8 cellular contexts compared by ENCODE assay signal in genomic region chr4:82372874-82373815, GRCh38. TPM values are rescaled to one million over a fixed set of nuclear protein-coding genes. Genes with fewer than 3 reads are reported as not detected.
DNase-seq lines count a peak whose midpoint lies in the region; ATAC-seq and TF ChIP-seq lines count a peak whose summit lies in the region.

No MANE protein-coding gene starts in this region.

- H3K36me3 ChIP-seq in duodenal mucosa (ENCODE audit: control insufficient read depth in 1 of 2, insufficient read depth in 2 of 2, low read length in 2 of 2): peaks cover 0 to 5% of the 10 kb centered on the region in 2 donors
- peaks cover 0 to 1% of the 10 kb centered on the region in 2 donors for H3K36me3 ChIP-seq in lung (ENCODE audit: control insufficient read depth in 2 of 2, insufficient read depth in 2 of 2, low read length in 2 of 2)

- WGBS in lung, 2 donors: 0 to 1% methylated on average over 69 to 75 of the region's 75 CpGs

- peak; percentile 27 for ATAC-seq in HG03432 (IDR thresholded peaks at IDR 0.05; ENCODE audit: unreplicated experiment)
- peak; percentile 48 for ATAC-seq in lung (ENCODE audit: insufficient read depth, low FRiP score)

- DNase-seq in Ammon's horn (ENCODE audit: low spot score) (peak; percentile 70), NCI-H69 (lab: John Stamatoyannopoulos, UW) (peak; percentile 82), lung (ENCODE audit: low spot score) (peak; percentile 82)
- peak; percentile 56 to 58 for DNase-seq in activated CD4-positive, alpha-beta T cell treated with anti-CD3 and anti-CD28 coated beads, Interleukin-2, amount 50 U/mL, for 4 hours
- DNase-seq in stimulated activated CD4-positive, alpha-beta T cell treated with anti-CD3 and anti-CD28 coated beads, TNF-alpha, amount 100 ng/mL, for 24 hours (ENCODE audit: low read depth in 3 of 3): peak; percentile 52 to 82 (median 54)

- no peak for TF ChIP-seq CTCF in lung (IDR thresholded peaks at IDR 0.05; ENCODE audit: control extremely low read depth, extremely low read depth)

- no peaks in the 10 kb centered on the region for H3K27me3 ChIP-seq in duodenal mucosa (ENCODE audit: control insufficient read depth in 1 of 2, insufficient read depth in 2 of 2, low read length in 2 of 2)
- H3K27me3 ChIP-seq in lung (ENCODE audit: control insufficient read depth, insufficient read depth): no peaks in the 10 kb centered on the region

- peak overlapping the region; percentile 88 to 98 for H3K4me3 ChIP-seq in duodenal mucosa (ENCODE audit: low read depth in 1 of 2, low read length in 2 of 2)
- H3K4me3 ChIP-seq in lung: peak overlapping the region; percentile 99

- peak overlapping the region; percentile 100 for H3K27ac ChIP-seq in duodenal mucosa (ENCODE audit: low read depth, low read length)
- peak overlapping the region; percentile 97 to 98 for H3K27ac ChIP-seq in lung (ENCODE audit: low read depth in 1 of 2, low read length in 1 of 2)

- peak overlapping the region; percentile 89 to 93 for H3K9ac ChIP-seq in duodenal mucosa (ENCODE audit: low read depth in 1 of 2, low read length in 2 of 2)

- TF ChIP-seq POLR2A in GM19099 (IDR thresholded peaks at IDR 0.05; ENCODE audit: extremely low read depth, insufficient read length, low read depth): peak; percentile 41

- no peaks in the 10 kb centered on the region for H3K9me3 ChIP-seq in duodenal mucosa (ENCODE audit: control insufficient read depth in 1 of 2, low read length in 2 of 2)
- H3K9me3 ChIP-seq in lung (ENCODE audit: control insufficient read depth in 2 of 2, insufficient read depth in 1 of 2, low read length in 1 of 2): no peaks in the 10 kb centered on the region

- H3K4me1 ChIP-seq in duodenal mucosa (ENCODE audit: control insufficient read depth in 1 of 2, insufficient read depth in 2 of 2, low read length in 2 of 2) (peaks cover 28 to 40% of the 10 kb centered on the region in 2 donors), lung (ENCODE audit: control insufficient read depth in 2 of 2, insufficient read depth in 2 of 2, low read length in 2 of 2) (peaks cover 3 to 14% of the 10 kb centered on the region in 2 donors)

RNA-seq across cellular contexts. Expression of gene HNRNPD, which starts 0.6 kb away (rescaled TPM):
- total RNA-seq in lung: 100 to 1,000 TPM; 118 to 181 TPM
- polyA plus RNA-seq in lung: 100 to 1,000 TPM; 134 to 152 TPM

RNA-seq across cellular contexts. Expression of gene HNRNPDL, which starts 57.1 kb away (rescaled TPM):
- total RNA-seq in lung: 100 to 1,000 TPM; 228 to 257 TPM
- 100 to 1,000 TPM; 264 to 269 TPM for polyA plus RNA-seq in lung

RNA-seq across cellular contexts. Expression of gene ENOPH1, which starts 57.2 kb away (rescaled TPM):
- 10 to 100 TPM; 28.5 to 30.6 TPM for total RNA-seq in lung
- polyA plus RNA-seq in lung: 10 to 100 TPM; 37.3 to 45.3 TPM

Comparison
In these comparisons a context has a peak if more than half of its experiments do, and no peak if none do; other contexts are left out.
1. Peak in every context shown above with its lines: DNase-seq, ATAC-seq, H3K4me3 ChIP-seq and H3K27ac ChIP-seq.